In genomic region chrX:49199906-49200771, GRCh38 we compare ENCODE assay signal across 1 cellular context.
TF ChIP-seq lines count a peak whose summit lies in the region.

SYP (minus strand) TSS chrX:49200193; CDS start chrX:49200186, 7 bp downstream.

TF ChIP-seq in HepG2, 621 proteins besides CTCF, POLR2A, EP300 and RAD21 (continued from another document and continues in another):
- TF ChIP-seq ZBTB37 (CRISPR knock-in tag; IDR thresholded peaks at IDR 0.05) (no peak), ZNF777 (CRISPR knock-in tag; IDR thresholded peaks at IDR 0.05) (peak; percentile 74; the same call in 1 of the 2 replicates), CCAR2 (optimal IDR thresholded peaks at IDR 0.05; ENCODE audit: low read depth, low read length) (no peak), ZEB1 (IDR thresholded peaks at IDR 0.05; ENCODE audit: insufficient replicate concordance, low read depth) (no peak), SRSF1 (optimal IDR thresholded peaks at IDR 0.05; ENCODE audit: low read depth, low read length) (peak; percentile 100), KMT2A (CRISPR knock-in tag; IDR thresholded peaks at IDR 0.05) (0 out of 2 replicates have a peak, but pooled peaks have one; percentile 43), ZBTB1 (CRISPR knock-in tag; IDR thresholded peaks at IDR 0.05; ENCODE audit: borderline replicate concordance) (no peak), TFDP2 (CRISPR knock-in tag; IDR thresholded peaks at IDR 0.05) (peak; percentile 68), ZSCAN29 (CRISPR knock-in tag; conservative IDR thresholded peaks at IDR 0.05) (no peak), ZNF281 (CRISPR knock-in tag; IDR thresholded peaks at IDR 0.05; ENCODE audit: borderline replicate concordance) (peak; percentile 55; the same call in 1 of the 2 replicates), SYNCRIP (IDR thresholded peaks at IDR 0.05; ENCODE audit: insufficient read depth, low read depth, low read length) (no peak), CC2D1A (CRISPR knock-in tag; IDR thresholded peaks at IDR 0.05) (no peak), KLF13 (CRISPR knock-in tag; IDR thresholded peaks at IDR 0.05) (no peak), ELF4 (CRISPR knock-in tag; IDR thresholded peaks at IDR 0.05; ENCODE audit: borderline replicate concordance) (no peak), NCOA2 (CRISPR knock-in tag; IDR thresholded peaks at IDR 0.05) (peak; percentile 54; the same call in 1 of the 2 replicates), ZBTB25 (CRISPR knock-in tag; IDR thresholded peaks at IDR 0.05) (peak; percentile 81), NCOA5 (CRISPR knock-in tag; IDR thresholded peaks at IDR 0.05) (no peak), ZNF720 (CRISPR knock-in tag; IDR thresholded peaks at IDR 0.05) (no peak), ZNF343 (CRISPR knock-in tag; IDR thresholded peaks at IDR 0.05) (0 out of 2 replicates have a peak, but pooled peaks have one; percentile 75), MAF1 (CRISPR knock-in tag; IDR thresholded peaks at IDR 0.05; ENCODE audit: borderline replicate concordance) (peak; percentile 91; the same call in 1 of the 2 replicates), ZNF749 (CRISPR knock-in tag; IDR thresholded peaks at IDR 0.05; ENCODE audit: borderline replicate concordance) (peak; percentile 70; the same call in 1 of the 2 replicates), HNRNPH1 (optimal IDR thresholded peaks at IDR 0.05; ENCODE audit: low read depth, low read length) (no peak), ZNF280D (CRISPR knock-in tag; IDR thresholded peaks at IDR 0.05) (no peak), MAX (IDR thresholded peaks at IDR 0.05) (peak; percentile 87), ZNF276 (CRISPR knock-in tag; IDR thresholded peaks at IDR 0.05; ENCODE audit: low read depth) (peak; percentile 74; the same call in 1 of the 2 replicates), MAFF (IDR thresholded peaks at IDR 0.05; ENCODE audit: low read depth, low read length) (no peak), ZNF878 (CRISPR knock-in tag; IDR thresholded peaks at IDR 0.05) (0 out of 2 replicates have a peak, but pooled peaks have one; percentile 43), HNRNPK (IDR thresholded peaks at IDR 0.05; ENCODE audit: low read depth, low read length, poor library complexity, severe bottlenecking) (peak; percentile 79), ZNF44 (CRISPR knock-in tag; IDR thresholded peaks at IDR 0.05) (no peak), ZNF605 (CRISPR knock-in tag; IDR thresholded peaks at IDR 0.05) (peak; percentile 86), ZNF83 (CRISPR knock-in tag; IDR thresholded peaks at IDR 0.05; ENCODE audit: borderline replicate concordance) (no peak), CENPT (CRISPR knock-in tag; IDR thresholded peaks at IDR 0.05; ENCODE audit: low read depth) (peak; percentile 78), CCDC6 (CRISPR knock-in tag; IDR thresholded peaks at IDR 0.05) (peak; percentile 85), ZNF652 (CRISPR knock-in tag; IDR thresholded peaks at IDR 0.05; ENCODE audit: borderline replicate concordance, low read depth) (no peak), PCBP2 (optimal IDR thresholded peaks at IDR 0.05; ENCODE audit: low read depth, low read length, poor library complexity, severe bottlenecking) (no peak), ATF2 (CRISPR knock-in tag; IDR thresholded peaks at IDR 0.05) (peak; percentile 61; the same call in 1 of the 2 replicates), SP1 (IDR thresholded peaks at IDR 0.05) (no peak), SP1 (CRISPR knock-in tag; IDR thresholded peaks at IDR 0.05) (peak; percentile 73), ZNF546 (CRISPR knock-in tag; conservative IDR thresholded peaks at IDR 0.05) (peak; percentile 86; the same call in 1 of the 2 replicates), FOSL2 (CRISPR knock-in tag; IDR thresholded peaks at IDR 0.05) (peak; percentile 64), ZNF549 (CRISPR knock-in tag; IDR thresholded peaks at IDR 0.05) (no peak), MTF1 (CRISPR knock-in tag; IDR thresholded peaks at IDR 0.05) (no peak), ZNF441 (CRISPR knock-in tag; IDR thresholded peaks at IDR 0.05; ENCODE audit: borderline replicate concordance) (peak; percentile 88; the same call in 1 of the 2 replicates), DNMT1 (CRISPR knock-in tag; IDR thresholded peaks at IDR 0.05) (no peak), ZC3H13 (CRISPR knock-in tag; IDR thresholded peaks at IDR 0.05) (no peak), FOXC1 (CRISPR knock-in tag; IDR thresholded peaks at IDR 0.05; ENCODE audit: borderline replicate concordance) (peak; percentile 64; the same call in 1 of the 2 replicates), MYNN (CRISPR knock-in tag; IDR thresholded peaks at IDR 0.05; ENCODE audit: low read depth) (peak; percentile 83; the same call in 1 of the 2 replicates), ZNF260 (CRISPR knock-in tag; IDR thresholded peaks at IDR 0.05; ENCODE audit: borderline replicate concordance, low read depth) (no peak), ATF4 (CRISPR knock-in tag; IDR thresholded peaks at IDR 0.05) (peak in 1 of 2 experiments; percentile 32; a peak in 1 of 4 replicates), ZNF513 (CRISPR knock-in tag; conservative IDR thresholded peaks at IDR 0.05) (no peak), ZNF543 (CRISPR knock-in tag; IDR thresholded peaks at IDR 0.05) (peak; percentile 73; the same call in 1 of the 2 replicates)
